Comparison of ENCODE assay signal across 34 cellular contexts in genomic region chr3:1571736-1572135, GRCh38.
"Had no signal": no experiment of that assay in that cellular context is flagged by ENCODE, and none has a peak within 500 bp of the region (broad histone marks: within the 10 kb centered on the region; RNA-seq: fewer than 3 reads in every experiment).

No MANE protein-coding gene starts in this region.

- H3K9ac ChIP-seq: KMS-11 had no signal

- H3K9me3 ChIP-seq: MG63 had no signal

- H3K36me3 ChIP-seq: MG63 had no signal

- DNase-seq: Karpas-422, Kasumi-1, MG63, MM.1S, MV-4-11, NCI-H1048, NCI-H1092, NCI-H1092 treated with DMSO at 0.1 percent for 48 hours, NCI-H1105, NCI-H1105 treated with DMSO at 0.1 percent for 48 hours, NCI-H1417, NCI-H1417 treated with DMSO at 0.1 percent for 48 hours, NCI-H1436, NCI-H1436 treated with DMSO at 0.1 percent for 48 hours, NCI-H146, NCI-H1694, NCI-H1694 treated with DMSO at 0.1 percent for 48 hours, NCI-H187, NCI-H187 treated with DMSO at 0.1 percent for 48 hours, NCI-H1930, NCI-H2029, NCI-H2029 treated with DMSO at 0.1 percent for 48 hours, NCI-H2081, NCI-H2081 treated with DMSO at 0.1 percent for 48 hours, NCI-H2107, NCI-H2171, NCI-H2171 treated with DMSO at 0.1 percent for 48 hours, NCI-H2227 treated with DMSO at 0.1 percent for 48 hours, NCI-H226, NCI-H345, NCI-H446, NCI-H446 treated with DMSO at 0.1 percent for 48 hours, NCI-H510A had no signal

- H3K27me3 ChIP-seq: MG63 had no signal

- H3K4me3 ChIP-seq: MG63 had no signal

- H3K27ac ChIP-seq: KMS-11 had no signal
